10 cellular contexts compared by ENCODE assay signal in the genomic region with DNA sequence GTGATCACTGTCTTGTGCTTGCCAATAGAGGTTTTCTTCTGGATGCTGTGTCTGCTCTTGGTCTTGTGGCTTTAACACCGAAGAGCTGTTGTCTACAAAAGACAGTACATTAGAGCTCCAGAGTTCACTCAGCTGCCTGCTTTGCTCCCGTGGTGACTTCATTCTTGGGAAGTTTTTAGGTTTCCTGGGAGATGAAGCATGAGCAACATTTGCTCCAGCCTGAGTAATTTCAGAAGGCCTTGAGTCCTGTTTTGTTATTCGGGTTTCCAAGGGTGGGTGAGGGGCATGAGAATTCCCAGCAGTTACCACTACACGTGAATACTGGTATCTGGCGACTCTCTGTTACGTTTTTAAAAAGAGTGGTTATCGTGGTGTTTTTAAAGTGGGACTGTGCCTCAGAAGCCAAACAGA.
DNase-seq lines count a peak whose midpoint lies in the region; ATAC-seq, FAIRE-seq and TF ChIP-seq lines count a peak whose summit lies in the region.
"Had no signal": no experiment of that assay in that cellular context is flagged by ENCODE, and none has a peak within 500 bp of the region (broad histone marks: within the 10 kb centered on the region; RNA-seq: fewer than 3 reads in every experiment).

No MANE protein-coding gene starts in this region.

- H3K4me1 Mint-ChIP-seq in neural crest cell: peaks cover 49% of the 10 kb centered on the region
- H3K4me1 Mint-ChIP-seq: CD8-positive, alpha-beta memory T cell had no signal

- peak overlapping the region; percentile 31 for H3K4me3 ChIP-seq in AG04449 (ENCODE audit: low read depth, low read length)

- H3K9me3 Mint-ChIP-seq in neural crest cell: no peaks in the 10 kb centered on the region
- H3K9me3 Mint-ChIP-seq: CD8-positive, alpha-beta memory T cell had no signal

- H3K4me3 Mint-ChIP-seq in neural crest cell: no peak overlapping the region
- H3K4me3 Mint-ChIP-seq: CD8-positive, alpha-beta memory T cell had no signal

- FAIRE-seq in RCC 7860 (lab: Jason Lieb, UNC): peak; percentile 75

- no peaks in the 10 kb centered on the region for H3K27me3 Mint-ChIP-seq in neural crest cell (ENCODE audit: low read depth)

- ATAC-seq in HG02870 (IDR thresholded peaks at IDR 0.05; ENCODE audit: unreplicated experiment) (no peak), HG03135 (IDR thresholded peaks at IDR 0.05; ENCODE audit: unreplicated experiment) (no peak)

- TF ChIP-seq CTCF in AG04449 (IDR thresholded peaks at IDR 0.05; ENCODE audit: insufficient read depth, low read length, missing control alignments) (no peak), neural crest cell (conservative IDR thresholded peaks at IDR 0.05) (no peak)

- peak overlapping the region; percentile 88 for H3K27ac Mint-ChIP-seq in neural crest cell (ENCODE audit: unreplicated experiment)
- H3K27ac Mint-ChIP-seq: CD8-positive, alpha-beta memory T cell had no signal

- POLR2A ChIA-PET in AG04449 (lab: Yijun Ruan, JAX): interaction anchor here (0.6 to 1.5 kb wide), 3 partner anchors 9 to 126 kb away, joined by 3 to 6 read pairs (median 5); no protein-coding TSS in a partner anchor

- H3K36me3 Mint-ChIP-seq in neural crest cell (ENCODE audit: low read depth): peaks cover under 1% of the 10 kb centered on the region
- H3K36me3 Mint-ChIP-seq: CD8-positive, alpha-beta memory T cell had no signal

- DNase-seq in AG04449 (ENCODE audit: low read depth, low spot score): peak; percentile 88
- DNase-seq in RCC 7860 (ENCODE audit: low spot score): peak; percentile 95
- DNase-seq in fibroblast of peridontal ligament (ENCODE audit: extremely low read depth): peak; percentile 98
- DNase-seq in neural crest cell (ENCODE audit: low read depth, low spot score): peak; percentile 10
- no peak for DNase-seq in DMS79 treated with DMSO at 0.1 percent for 48 hours (lab: John Stamatoyannopoulos, UW)
- DNase-seq in UCSD-AML1 (lab: John Stamatoyannopoulos, UW; ENCODE audit: unreplicated experiment): no peak
- DNase-seq: CD8-positive, alpha-beta memory T cell; NCI-H2081 treated with DMSO at 0.1 percent for 48 hours had no signal

- CTCF ChIA-PET in AG04449 (lab: Yijun Ruan, JAX): interaction anchor here (1.1 to 1.5 kb wide), 2 partner anchors 16 to 25 kb away, joined by 4 read pairs; no protein-coding TSS in a partner anchor

Comparison
In these comparisons a context has a peak if more than half of its experiments do, and no peak if none do; other contexts are left out.
1. DNase-seq: peak in AG04449 (single experiment), RCC 7860 (single experiment), fibroblast of peridontal ligament (single experiment) and neural crest cell (single experiment); none in DMS79 treated with DMSO at 0.1 percent for 48 hours (single experiment) and UCSD-AML1 (single experiment).